ENCODE assay signal across 13 cellular contexts in the genomic region with DNA sequence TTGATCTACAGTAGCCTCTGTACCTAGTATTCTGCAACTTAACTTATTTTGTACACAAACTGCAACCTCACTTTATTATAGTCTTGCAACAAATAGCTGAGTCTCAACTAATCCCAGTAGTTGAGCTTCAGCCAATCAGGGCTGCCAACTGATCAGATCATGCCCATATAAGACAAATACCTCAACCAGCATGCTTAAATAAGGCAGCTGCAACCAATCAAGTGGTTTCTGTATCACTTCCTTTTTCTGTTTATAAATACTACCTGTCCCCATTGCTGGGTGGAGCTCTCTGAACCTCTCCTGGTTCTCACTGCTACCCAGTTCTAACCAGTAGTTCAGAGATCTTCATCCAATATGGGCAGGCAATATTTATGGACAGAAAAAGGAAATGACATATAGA.
DNase-seq lines count a peak whose midpoint lies in the region; ATAC-seq and TF ChIP-seq lines count a peak whose summit lies in the region.
"Had no signal": no experiment of that assay in that cellular context is flagged by ENCODE, and none has a peak within 500 bp of the region (broad histone marks: within the 10 kb centered on the region; RNA-seq: fewer than 3 reads in every experiment).

No MANE protein-coding gene starts in this region.

- no peak overlapping the region for H3K27ac Mint-ChIP-seq in natural killer cell
- H3K27ac Mint-ChIP-seq: IgD-negative memory B cell had no signal

- H3K4me3 ChIP-seq in GM12865 (ENCODE audit: low read depth, low read length), result no peak overlapping the region

- TF ChIP-seq CTCF in GM12865 (IDR thresholded peaks at IDR 0.05; ENCODE audit: insufficient read depth, low read depth, low read length, missing control alignments) (no peak), natural killer cell (IDR thresholded peaks at IDR 0.05) (no peak)

- DNase-seq in GM12865 (ENCODE audit: low read depth), result peak; percentile 67
- no peak for DNase-seq in activated T-cell treated with anti-CD3 and anti-CD28 coated beads, Interleukin-2, amount 50 U/mL, for 4 hours
- DNase-seq in HUDEP-2 (lab: John Stamatoyannopoulos, UW; ENCODE audit: unreplicated experiment in 76 of 76), result no peak
- no peak for DNase-seq in natural killer cell
- no peak for DNase-seq in effector CD4-positive, alpha-beta T cell
- DNase-seq: DND-41; NCI-H187 treated with DMSO at 0.1 percent for 48 hours; stimulated activated CD4-positive, alpha-beta T cell treated with anti-CD3 and anti-CD28 coated beads, Interleukin-1b, Interleukin-23, amount 100 ng/mL, for 48 hours had no signal

- ATAC-seq in GM19372 (IDR thresholded peaks at IDR 0.05; ENCODE audit: low read depth, unreplicated experiment) (peak; percentile 62), HG02642 (IDR thresholded peaks at IDR 0.05; ENCODE audit: poor library complexity, unreplicated experiment) (peak; percentile 92), HG03378 (IDR thresholded peaks at IDR 0.05; ENCODE audit: unreplicated experiment) (peak; percentile 92), natural killer cell (no peak)
- ATAC-seq in activated T-cell treated with anti-CD3 and anti-CD28 coated beads, Interleukin-2, amount 50 U/mL, for 4 hours, result no peak

- no peaks in the 10 kb centered on the region for H3K27me3 Mint-ChIP-seq in activated T-cell treated with anti-CD3 and anti-CD28 coated beads, Interleukin-2, amount 50 U/mL, for 4 hours (ENCODE audit: low read depth)
- no peaks in the 10 kb centered on the region for H3K27me3 Mint-ChIP-seq in natural killer cell (ENCODE audit: low read depth in 2 of 2)
- H3K27me3 Mint-ChIP-seq: IgD-negative memory B cell; stimulated activated naive CD8-positive, alpha-beta T cell treated with anti-CD3 and anti-CD28 coated beads, Interleukin-15, Interleukin-2, amounts not matched to agents 100 ng/mL and 50 ng/mL, for 24 hours had no signal

- intact Hi-C loops in natural killer cell (cut with micrococcal nuclease), result no loop called here

- no peak overlapping the region for H3K4me3 Mint-ChIP-seq in activated T-cell treated with anti-CD3 and anti-CD28 coated beads, Interleukin-2, amount 50 U/mL, for 4 hours
- no peak overlapping the region for H3K4me3 Mint-ChIP-seq in natural killer cell
- H3K4me3 Mint-ChIP-seq: stimulated activated naive CD8-positive, alpha-beta T cell treated with anti-CD3 and anti-CD28 coated beads, Interleukin-15, Interleukin-2, amounts not matched to agents 100 ng/mL and 50 ng/mL, for 24 hours had no signal

- H3K36me3 Mint-ChIP-seq in activated T-cell treated with anti-CD3 and anti-CD28 coated beads, Interleukin-2, amount 50 U/mL, for 4 hours (ENCODE audit: insufficient read depth), result no peaks in the 10 kb centered on the region
- peaks cover 5% of the 10 kb centered on the region for H3K36me3 Mint-ChIP-seq in natural killer cell
- H3K36me3 Mint-ChIP-seq: IgD-negative memory B cell had no signal

- H3K4me1 Mint-ChIP-seq in activated T-cell treated with anti-CD3 and anti-CD28 coated beads, Interleukin-2, amount 50 U/mL, for 4 hours (ENCODE audit: low read depth), result peaks cover 41% of the 10 kb centered on the region
- H3K4me1 Mint-ChIP-seq in natural killer cell, result no peaks in the 10 kb centered on the region

- H3K9me3 Mint-ChIP-seq in activated T-cell treated with anti-CD3 and anti-CD28 coated beads, Interleukin-2, amount 50 U/mL, for 4 hours, result peaks cover 3% of the 10 kb centered on the region
- peaks cover 5 to 6% of the 10 kb centered on the region in 2 donors for H3K9me3 Mint-ChIP-seq in natural killer cell
- H3K9me3 Mint-ChIP-seq: stimulated activated naive CD8-positive, alpha-beta T cell treated with anti-CD3 and anti-CD28 coated beads, Interleukin-15, Interleukin-2, amounts not matched to agents 100 ng/mL and 50 ng/mL, for 24 hours had no signal

Comparison
In these comparisons a context has a peak if more than half of its experiments do, and no peak if none do; other contexts are left out.
1. ATAC-seq: peak in GM19372 (single experiment), HG02642 (single experiment) and HG03378 (single experiment); none in activated T-cell treated with anti-CD3 and anti-CD28 coated beads, Interleukin-2, amount 50 U/mL, for 4 hours (0 of 2) and natural killer cell (0 of 3).